ENCODE assay signal across 8 cellular contexts in the genomic region with DNA sequence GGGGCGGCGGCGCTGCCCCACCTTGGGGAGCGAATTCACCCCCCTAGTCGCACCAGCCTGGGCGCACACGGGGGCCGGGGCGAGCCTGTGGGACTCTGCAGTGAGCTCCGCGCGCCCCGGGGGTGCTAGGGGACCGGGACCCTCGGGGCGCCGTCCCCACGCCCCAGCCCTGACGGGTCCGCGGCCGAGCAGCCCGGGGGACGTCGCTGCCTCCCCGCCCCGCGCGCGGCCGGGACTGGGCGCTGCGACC. TPM values are rescaled to one million over a fixed set of nuclear protein-coding genes. Genes with fewer than 3 reads are reported as not detected.
A peak's percentile ranks its signal among the peaks of the same experiment; 100 is the strongest.
DNase-seq lines count a peak whose midpoint lies in the region; ATAC-seq and TF ChIP-seq lines count a peak whose summit lies in the region.

No MANE protein-coding gene starts in this region.

- H3K36me3 ChIP-seq in thyroid gland: no peaks in the 10 kb centered on the region

- no peaks in the 10 kb centered on the region for H3K9me3 Mint-ChIP-seq in activated T-cell treated with anti-CD3 and anti-CD28 coated beads, Interleukin-2, amount 50 U/mL, for 24 hours
- no peaks in the 10 kb centered on the region for H3K9me3 Mint-ChIP-seq in activated naive CD4-positive, alpha-beta T cell treated with anti-CD3 and anti-CD28 coated beads, Interleukin-2, amount 50 U/mL, for 24 hours

- H3K4me1 ChIP-seq in thyroid gland: peaks cover 0 to 12% of the 10 kb centered on the region in 2 donors

- H3K36me3 Mint-ChIP-seq in activated T-cell treated with anti-CD3 and anti-CD28 coated beads, Interleukin-2, amount 50 U/mL, for 24 hours (ENCODE audit: low read depth): peaks cover 3% of the 10 kb centered on the region
- no peaks in the 10 kb centered on the region for H3K36me3 Mint-ChIP-seq in activated naive CD4-positive, alpha-beta T cell treated with anti-CD3 and anti-CD28 coated beads, Interleukin-2, amount 50 U/mL, for 24 hours

- H3K9me3 ChIP-seq in thyroid gland: no peaks in the 10 kb centered on the region

- TF ChIP-seq POLR2A in thyroid gland (IDR thresholded peaks at IDR 0.05): no peak

- peak overlapping the region; percentile 35 to 59 (median 40) for H3K4me3 ChIP-seq in thyroid gland (replicated peaks in 1 of 3)

- DNase-seq in activated T-cell treated with anti-CD3 and anti-CD28 coated beads, Interleukin-2, amount 50 U/mL, for 24 hours: no peak
- DNase-seq in activated T-cell treated with anti-CD3 and anti-CD28 coated beads for 4 hours: no peak
- peak; percentile 49 for DNase-seq in left lobe of liver (ENCODE audit: low spot score)
- DNase-seq in thyroid gland: no peak
- no peak for DNase-seq in NCI-H2107 (lab: John Stamatoyannopoulos, UW)
- DNase-seq in A172 (ENCODE audit: low spot score): no peak

- H3K27me3 Mint-ChIP-seq in activated T-cell treated with anti-CD3 and anti-CD28 coated beads, Interleukin-2, amount 50 U/mL, for 24 hours: no peaks in the 10 kb centered on the region
- no peaks in the 10 kb centered on the region for H3K27me3 Mint-ChIP-seq in activated naive CD4-positive, alpha-beta T cell treated with anti-CD3 and anti-CD28 coated beads, Interleukin-2, amount 50 U/mL, for 24 hours

- H3K27ac Mint-ChIP-seq in activated T-cell treated with anti-CD3 and anti-CD28 coated beads, Interleukin-2, amount 50 U/mL, for 24 hours: no peak overlapping the region
- no peak overlapping the region for H3K27ac Mint-ChIP-seq in activated naive CD4-positive, alpha-beta T cell treated with anti-CD3 and anti-CD28 coated beads, Interleukin-2, amount 50 U/mL, for 24 hours

- ATAC-seq in left lobe of liver (no peak), GM21528 (IDR thresholded peaks at IDR 0.05; ENCODE audit: low FRiP score, unreplicated experiment) (no peak)

- TF ChIP-seq CTCF in thyroid gland (IDR thresholded peaks at IDR 0.05): no peak

- intact Hi-C loops in thyroid gland (cut with DNase I): no loop called here

- H3K4me1 Mint-ChIP-seq in activated T-cell treated with anti-CD3 and anti-CD28 coated beads, Interleukin-2, amount 50 U/mL, for 24 hours (ENCODE audit: low read depth): peaks cover 32% of the 10 kb centered on the region
- peaks cover 27% of the 10 kb centered on the region for H3K4me1 Mint-ChIP-seq in activated naive CD4-positive, alpha-beta T cell treated with anti-CD3 and anti-CD28 coated beads, Interleukin-2, amount 50 U/mL, for 24 hours

- WGBS in thyroid gland, 2 donors: 0% methylated on average over 2 of the region's 33 CpGs; no CpG with 5 or more reads in 1 of the 2 donors

- H3K27ac ChIP-seq in thyroid gland: no peak overlapping the region

- peak overlapping the region; percentile 83 for H3K4me3 Mint-ChIP-seq in activated T-cell treated with anti-CD3 and anti-CD28 coated beads, Interleukin-2, amount 50 U/mL, for 24 hours
- H3K4me3 Mint-ChIP-seq in activated naive CD4-positive, alpha-beta T cell treated with anti-CD3 and anti-CD28 coated beads, Interleukin-2, amount 50 U/mL, for 24 hours: peak overlapping the region; percentile 89

- no peaks in the 10 kb centered on the region for H3K27me3 ChIP-seq in thyroid gland

RNA-seq across cellular contexts. Expression of a gene that starts 0.5 kb away (rescaled TPM):
- total RNA-seq in left lobe of liver (32.6 TPM), thyroid gland (10 to 100 TPM; 24.5 to 32.7 (median 29.0) TPM)
- total RNA-seq in A172 (2014; rRNA removed; shearing (Covaris generic)): 56.2 and 61.5 TPM in 2 replicates

RNA-seq across cellular contexts. Expression of a gene that starts 54.4 kb away (rescaled TPM):
- 0.45 TPM for total RNA-seq in left lobe of liver
- total RNA-seq in thyroid gland: 10 to 100 TPM in 2 of 4 donors, 1 to 10 TPM in 2; 3.9 to 23.9 (median 8.0) TPM
- total RNA-seq in A172 (2014; rRNA removed; shearing (Covaris generic)): not detected in 2 replicates
